15 cellular contexts compared by ENCODE assay signal in genomic region chr1:153550827-153551512, GRCh38. TPM values are rescaled to one million over a fixed set of nuclear protein-coding genes. Genes with fewer than 3 reads are reported as not detected.
DNase-seq lines count a peak whose midpoint lies in the region; ATAC-seq and TF ChIP-seq lines count a peak whose summit lies in the region.
"Had no signal": no experiment of that assay in that cellular context is flagged by ENCODE, and none has a peak within 500 bp of the region (broad histone marks: within the 10 kb centered on the region; RNA-seq: fewer than 3 reads in every experiment).

No MANE protein-coding gene starts in this region.

- TF ChIP-seq CTCF in lower lobe of right lung (IDR thresholded peaks at IDR 0.05) (no peak), type B pancreatic cell (conservative IDR thresholded peaks at IDR 0.05) (no peak)

- CTCF ChIA-PET in activated CD4-positive, alpha-beta memory T cell treated with anti-CD3 and anti-CD28 coated beads for 36 hours (lab: Charles Lee), result interaction anchor here (1.2 to 3.9 kb wide), 5 partner anchors 9 to 40 kb away, joined by 3 to 18 read pairs (median 7); no protein-coding TSS in a partner anchor
- CTCF ChIA-PET in activated CD4-positive, alpha-beta memory T cell treated with anti-CD3 and anti-CD28 coated beads, Interleukin-2, amount 10 ng/mL, durations not matched to agents 7 days and 5 days (lab: Charles Lee), result interaction anchor here (0.9 to 3.1 kb wide), 4 partner anchors 15 to 18 kb away, joined by 3 to 15 read pairs (median 6); partner anchors contain the start of gene S100A6

- no peaks in the 10 kb centered on the region for H3K27me3 Mint-ChIP-seq in activated CD4-positive, alpha-beta memory T cell treated with anti-CD3 and anti-CD28 coated beads for 36 hours
- peaks cover 3% of the 10 kb centered on the region for H3K27me3 Mint-ChIP-seq in activated CD4-positive, alpha-beta memory T cell treated with anti-CD3 and anti-CD28 coated beads, Interleukin-2, amount 10 ng/mL, durations not matched to agents 7 days and 5 days
- no peaks in the 10 kb centered on the region for H3K27me3 Mint-ChIP-seq in type B pancreatic cell

- H3K27ac Mint-ChIP-seq in activated CD4-positive, alpha-beta memory T cell treated with anti-CD3 and anti-CD28 coated beads for 36 hours, result peak overlapping the region; percentile 38
- H3K27ac Mint-ChIP-seq in activated CD4-positive, alpha-beta memory T cell treated with anti-CD3 and anti-CD28 coated beads, Interleukin-2, amount 10 ng/mL, durations not matched to agents 7 days and 5 days, result no peak overlapping the region
- peak overlapping the region; percentile 47 for H3K27ac Mint-ChIP-seq in type B pancreatic cell
- H3K27ac Mint-ChIP-seq: activated CD8-positive, alpha-beta memory T cell treated with anti-CD3 and anti-CD28 coated beads, Interleukin-2, amount 10 ng/mL, durations not matched to agents 7 days and 5 days had no signal

- H3K4me3 ChIP-seq in lower lobe of right lung, result no peak overlapping the region
- H3K4me3 ChIP-seq: MG63 had no signal

- no peak overlapping the region for H3K4me3 Mint-ChIP-seq in activated CD4-positive, alpha-beta memory T cell treated with anti-CD3 and anti-CD28 coated beads for 36 hours
- H3K4me3 Mint-ChIP-seq in activated CD4-positive, alpha-beta memory T cell treated with anti-CD3 and anti-CD28 coated beads, Interleukin-2, amount 10 ng/mL, durations not matched to agents 7 days and 5 days, result no peak overlapping the region
- H3K4me3 Mint-ChIP-seq in type B pancreatic cell, result no peak overlapping the region
- H3K4me3 Mint-ChIP-seq: activated CD8-positive, alpha-beta memory T cell treated with anti-CD3 and anti-CD28 coated beads, Interleukin-2, amount 10 ng/mL, durations not matched to agents 7 days and 5 days; immature natural killer cell had no signal

- no peaks in the 10 kb centered on the region for H3K36me3 ChIP-seq in lower lobe of right lung
- H3K36me3 ChIP-seq: MG63 had no signal

- no peaks in the 10 kb centered on the region for H3K9me3 Mint-ChIP-seq in activated CD4-positive, alpha-beta memory T cell treated with anti-CD3 and anti-CD28 coated beads for 36 hours
- H3K9me3 Mint-ChIP-seq in activated CD4-positive, alpha-beta memory T cell treated with anti-CD3 and anti-CD28 coated beads, Interleukin-2, amount 10 ng/mL, durations not matched to agents 7 days and 5 days, result no peaks in the 10 kb centered on the region
- no peaks in the 10 kb centered on the region for H3K9me3 Mint-ChIP-seq in type B pancreatic cell
- H3K9me3 Mint-ChIP-seq: immature natural killer cell had no signal

- H3K4me1 Mint-ChIP-seq in activated CD4-positive, alpha-beta memory T cell treated with anti-CD3 and anti-CD28 coated beads for 36 hours (ENCODE audit: low read depth), result peaks cover 19% of the 10 kb centered on the region
- H3K4me1 Mint-ChIP-seq in activated CD4-positive, alpha-beta memory T cell treated with anti-CD3 and anti-CD28 coated beads, Interleukin-2, amount 10 ng/mL, durations not matched to agents 7 days and 5 days, result peaks cover 42% of the 10 kb centered on the region
- peaks cover 49% of the 10 kb centered on the region for H3K4me1 Mint-ChIP-seq in type B pancreatic cell (ENCODE audit: unreplicated experiment)

- H3K27me3 ChIP-seq in lower lobe of right lung (ENCODE audit: low read depth), result no peaks in the 10 kb centered on the region
- H3K27me3 ChIP-seq: MG63 had no signal

- POLR2A ChIA-PET in activated CD4-positive, alpha-beta memory T cell treated with anti-CD3 and anti-CD28 coated beads for 36 hours (lab: Charles Lee), result interaction anchor here (0.5 to 1.4 kb wide), 4 partner anchors 18 to 268 kb away, joined by 3 to 5 read pairs (median 3); partner anchors contain the start of gene CHTOP
- POLR2A ChIA-PET in activated CD4-positive, alpha-beta memory T cell treated with anti-CD3 and anti-CD28 coated beads, Interleukin-2, amount 10 ng/mL, durations not matched to agents 7 days and 5 days (lab: Charles Lee), result interaction anchor here (1.0 to 2.7 kb wide), 7 partner anchors 10 to 18 kb away, joined by 3 to 13 read pairs (median 6); partner anchors contain the start of genes S100A2, S100A5 and S100A6

- intact Hi-C loops in activated CD4-positive, alpha-beta memory T cell treated with anti-CD3 and anti-CD28 coated beads for 36 hours (cut with micrococcal nuclease), result no loop called here
- intact Hi-C loops in lower lobe of right lung (cut with DNase I), result no loop called here

- H3K9me3 ChIP-seq in lower lobe of right lung, result no peaks in the 10 kb centered on the region
- H3K9me3 ChIP-seq: MG63 had no signal

- ATAC-seq in lower lobe of right lung (no peak), HG02642 (IDR thresholded peaks at IDR 0.05; ENCODE audit: poor library complexity, unreplicated experiment) (no peak)
- ATAC-seq: activated CD8-positive, alpha-beta memory T cell treated with anti-CD3 and anti-CD28 coated beads, Interleukin-2, amount 10 ng/mL, durations not matched to agents 7 days and 5 days; right cardiac atrium had no signal

- no peak for DNase-seq in activated CD4-positive, alpha-beta memory T cell treated with anti-CD3 and anti-CD28 coated beads for 36 hours
- DNase-seq in activated CD4-positive, alpha-beta memory T cell treated with anti-CD3 and anti-CD28 coated beads, Interleukin-2, amount 10 ng/mL, durations not matched to agents 7 days and 5 days, result no peak
- DNase-seq in UCSD-AML1 (lab: John Stamatoyannopoulos, UW; ENCODE audit: unreplicated experiment), result peak; percentile 47
- DNase-seq in lower lobe of right lung, result peak; percentile 54
- DNase-seq in type B pancreatic cell (ENCODE audit: extremely low spot score, unreplicated experiment), result no peak
- DNase-seq in 8988T, result no peak
- DNase-seq in central memory CD4-positive, alpha-beta T cell, result no peak
- DNase-seq: activated CD8-positive, alpha-beta memory T cell treated with anti-CD3 and anti-CD28 coated beads, Interleukin-2, amount 10 ng/mL, durations not matched to agents 7 days and 5 days; dermis blood vessel endothelial cell; immature natural killer cell; MG63; T1000 had no signal

- H3K36me3 Mint-ChIP-seq in activated CD4-positive, alpha-beta memory T cell treated with anti-CD3 and anti-CD28 coated beads for 36 hours, result no peaks in the 10 kb centered on the region
- H3K36me3 Mint-ChIP-seq in activated CD4-positive, alpha-beta memory T cell treated with anti-CD3 and anti-CD28 coated beads, Interleukin-2, amount 10 ng/mL, durations not matched to agents 7 days and 5 days (ENCODE audit: low read depth), result no peaks in the 10 kb centered on the region
- no peaks in the 10 kb centered on the region for H3K36me3 Mint-ChIP-seq in type B pancreatic cell
- H3K36me3 Mint-ChIP-seq: activated CD8-positive, alpha-beta memory T cell treated with anti-CD3 and anti-CD28 coated beads, Interleukin-2, amount 10 ng/mL, durations not matched to agents 7 days and 5 days; immature natural killer cell had no signal

- peak overlapping the region; percentile 63 for H3K27ac ChIP-seq in lower lobe of right lung

- peaks cover 69% of the 10 kb centered on the region for H3K4me1 ChIP-seq in lower lobe of right lung

RNA-seq across cellular contexts. Expression of gene S100A3, which starts 1.9 kb away (rescaled TPM):
- not detected for total RNA-seq in activated CD4-positive, alpha-beta memory T cell treated with anti-CD3 and anti-CD28 coated beads for 36 hours
- not detected for total RNA-seq in activated CD4-positive, alpha-beta memory T cell treated with anti-CD3 and anti-CD28 coated beads, Interleukin-2, amount 10 ng/mL, durations not matched to agents 7 days and 5 days
- total RNA-seq in lower lobe of right lung (4.5 TPM), type B pancreatic cell (ENCODE audit: low replicate concordance) (1.4 and 2.8 TPM in 2 replicates)
- total RNA-seq: activated CD8-positive, alpha-beta memory T cell treated with anti-CD3 and anti-CD28 coated beads, Interleukin-2, amount 10 ng/mL, durations not matched to agents 7 days and 5 days had no signal

RNA-seq across cellular contexts. Expression of gene S100A4, which starts 5.4 kb away (rescaled TPM):
- 100 to 1,000 TPM; 352 to 382 TPM for total RNA-seq in activated CD4-positive, alpha-beta memory T cell treated with anti-CD3 and anti-CD28 coated beads for 36 hours
- total RNA-seq in activated CD4-positive, alpha-beta memory T cell treated with anti-CD3 and anti-CD28 coated beads, Interleukin-2, amount 10 ng/mL, durations not matched to agents 7 days and 5 days, result 1,000 to 10,000 TPM; 1,297 to 1,322 TPM
- 600 TPM for total RNA-seq in lower lobe of right lung
- 61.0 and 200 TPM in 2 replicates for total RNA-seq in type B pancreatic cell (ENCODE audit: low replicate concordance)

RNA-seq across cellular contexts. Expression of gene S100A5, which starts 10.2 kb away (rescaled TPM):
- 1 to 10 TPM; 3.3 to 4.0 TPM for total RNA-seq in activated CD4-positive, alpha-beta memory T cell treated with anti-CD3 and anti-CD28 coated beads for 36 hours
- total RNA-seq in activated CD4-positive, alpha-beta memory T cell treated with anti-CD3 and anti-CD28 coated beads, Interleukin-2, amount 10 ng/mL, durations not matched to agents 7 days and 5 days, result 1 to 10 TPM; 2.2 to 4.7 TPM
- total RNA-seq in lower lobe of right lung, result not detected
- 0.62 TPM in 1 of 2 replicates, not detected in the other for total RNA-seq in type B pancreatic cell (ENCODE audit: low replicate concordance)
- total RNA-seq: dermis blood vessel endothelial cell, fibroblast of villous mesenchyme, right cardiac atrium had no signal

RNA-seq across cellular contexts. Expression of gene S100A2, which starts 14.7 kb away (rescaled TPM):
- total RNA-seq in activated CD4-positive, alpha-beta memory T cell treated with anti-CD3 and anti-CD28 coated beads for 36 hours, result 1 to 10 TPM; 3.5 to 5.3 TPM
- 1 to 10 TPM in 1 of 2 experiments, under 1 TPM in 1; 0.85 to 1.2 TPM for total RNA-seq in activated CD4-positive, alpha-beta memory T cell treated with anti-CD3 and anti-CD28 coated beads, Interleukin-2, amount 10 ng/mL, durations not matched to agents 7 days and 5 days
- total RNA-seq in lower lobe of right lung, result 3.8 TPM
- total RNA-seq in type B pancreatic cell (ENCODE audit: low replicate concordance), result 0.75 and 2.4 TPM in 2 replicates

RNA-seq across cellular contexts. Expression of gene S100A6, which starts 15.2 kb away (rescaled TPM):
- total RNA-seq in activated CD4-positive, alpha-beta memory T cell treated with anti-CD3 and anti-CD28 coated beads for 36 hours, result 100 to 1,000 TPM; 503 to 513 TPM
- total RNA-seq in activated CD4-positive, alpha-beta memory T cell treated with anti-CD3 and anti-CD28 coated beads, Interleukin-2, amount 10 ng/mL, durations not matched to agents 7 days and 5 days, result 100 to 1,000 TPM; 781 to 799 TPM
- total RNA-seq in lower lobe of right lung (1,109 TPM), type B pancreatic cell (ENCODE audit: low replicate concordance) (21.9 and 1,154 TPM in 2 replicates)

Comparison
In these comparisons a context has a peak if more than half of its experiments do, and no peak if none do; other contexts are left out.
1. DNase-seq: peak in UCSD-AML1 (single experiment) and lower lobe of right lung (single experiment); none in activated CD4-positive, alpha-beta memory T cell treated with anti-CD3 and anti-CD28 coated beads for 36 hours (single experiment), activated CD4-positive, alpha-beta memory T cell treated with anti-CD3 and anti-CD28 coated beads, Interleukin-2, amount 10 ng/mL, durations not matched to agents 7 days and 5 days (single experiment), type B pancreatic cell (single experiment), 8988T (single experiment) and central memory CD4-positive, alpha-beta T cell (single experiment).